In genomic region chr13:112220296-112220875, GRCh38 we compare ENCODE assay signal across 6 cellular contexts.
"Had no signal": no experiment of that assay in that cellular context is flagged by ENCODE, and none has a peak within 500 bp of the region (broad histone marks: within the 10 kb centered on the region; RNA-seq: fewer than 3 reads in every experiment).

No MANE protein-coding gene starts in this region.

- H3K27ac Mint-ChIP-seq: GM23338 had no signal

- H3K36me3 ChIP-seq: HAP-1 had no signal

- H3K4me3 Mint-ChIP-seq: GM23338 had no signal

- H3K4me3 ChIP-seq: GM23338, HAP-1, K562 had no signal

- H3K4me2 ChIP-seq: GM23338 had no signal

- DNase-seq: H7, IMR-90 had no signal

- H3K9me3 ChIP-seq: HAP-1 had no signal

- H3K9me3 Mint-ChIP-seq: GM23338 had no signal

- H2AFZ ChIP-seq: GM23338 had no signal

- H3K4me1 ChIP-seq: HAP-1 had no signal

- FAIRE-seq: HTR-8/SVneo, K562 had no signal
